ENCODE assay signal across 9 cellular contexts in the genomic region with DNA sequence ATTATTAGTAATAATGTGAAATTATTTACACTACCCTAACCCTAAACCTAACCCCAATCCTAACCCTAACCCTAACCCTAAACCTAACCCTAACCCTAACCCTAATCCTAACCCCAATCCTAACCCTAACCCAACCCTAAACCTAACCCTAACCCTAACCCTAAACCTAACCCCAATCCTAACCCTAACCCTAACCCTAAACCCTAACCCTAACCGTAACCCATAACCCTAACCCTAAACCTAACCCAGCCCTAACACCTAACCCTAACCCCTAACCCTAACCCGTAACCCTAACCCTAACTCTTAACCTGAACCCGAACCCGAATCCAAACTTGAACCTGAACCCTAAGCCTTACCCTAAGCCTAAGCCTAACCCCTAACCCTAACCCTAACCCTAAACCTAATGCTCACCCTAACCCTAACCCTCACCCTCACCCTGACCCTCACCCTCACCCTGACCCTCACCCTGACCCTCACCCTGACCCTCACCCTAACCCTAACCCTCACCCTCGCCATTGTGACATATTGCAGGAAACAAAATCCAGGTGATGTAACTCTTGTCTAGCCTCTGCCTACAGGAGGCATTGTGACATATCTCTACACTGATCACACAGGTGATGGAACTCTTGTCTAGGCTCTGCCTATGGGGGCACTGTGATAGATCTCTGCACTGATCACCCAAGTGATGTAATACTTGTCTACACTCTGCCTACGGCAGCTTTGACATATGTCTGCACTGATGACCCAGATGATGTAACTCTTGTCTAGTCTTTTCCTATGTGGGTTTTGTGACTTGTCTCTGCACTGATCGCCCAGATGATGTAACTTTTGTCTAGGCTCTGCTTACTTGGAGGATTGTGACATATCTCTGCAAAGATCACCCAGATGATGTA. TPM values are rescaled to one million over a fixed set of nuclear protein-coding genes. Genes with fewer than 3 reads are reported as not detected.
DNase-seq lines count a peak whose midpoint lies in the region; ATAC-seq, FAIRE-seq and TF ChIP-seq lines count a peak whose summit lies in the region.
"Not testable (repeated sequence)": the region's sequence is repeated elsewhere in the genome, so short reads cannot be mapped to it uniquely, and the experiment has no call there.
"Had no signal": no experiment of that assay in that cellular context is flagged by ENCODE, and none has a peak within 500 bp of the region (broad histone marks: within the 10 kb centered on the region; RNA-seq: fewer than 3 reads in every experiment).

No MANE protein-coding gene starts in this region.

- FAIRE-seq in GM12891 (lab: Jason Lieb, UNC) (peak; percentile 66), islet of Langerhans (lab: Jason Lieb, UNC) (peak; percentile 100)

- DNase-seq in AG10803 (ENCODE audit: low read depth) (peak; percentile 47), KBM-7 (peak; percentile 35), choroid plexus epithelial cell (ENCODE audit: low read depth) (peak; percentile 23), posterior vena cava (ENCODE audit: low spot score) (peak; percentile 41)
- DNase-seq in GM12891 (ENCODE audit: insufficient read length, low spot score); WTC11 (ENCODE audit: low spot score); activated naive CD8-positive, alpha-beta T cell treated with anti-CD3 and anti-CD28 coated beads, Interleukin-2, amount 10 ng/mL, durations not matched to agents 7 days and 5 days: not testable (repeated sequence)

- H3K4me3 ChIP-seq in AG10803 (ENCODE audit: low read length); choroid plexus epithelial cell (ENCODE audit: low read depth, low read length): not testable (repeated sequence)

- not testable (repeated sequence) for H3K4me3 Mint-ChIP-seq in WTC11; activated naive CD8-positive, alpha-beta T cell treated with anti-CD3 and anti-CD28 coated beads, Interleukin-2, amount 10 ng/mL, durations not matched to agents 7 days and 5 days

- CTCF ChIA-PET in WTC11 (lab: Charles Lee): not testable (repeated sequence)

- peaks cover 58% of the 10 kb centered on the region for H3K9me3 Mint-ChIP-seq in WTC11
- H3K9me3 Mint-ChIP-seq in activated naive CD8-positive, alpha-beta T cell treated with anti-CD3 and anti-CD28 coated beads, Interleukin-2, amount 10 ng/mL, durations not matched to agents 7 days and 5 days: peaks cover 21% of the 10 kb centered on the region

- H3K4me1 Mint-ChIP-seq in WTC11; activated naive CD8-positive, alpha-beta T cell treated with anti-CD3 and anti-CD28 coated beads, Interleukin-2, amount 10 ng/mL, durations not matched to agents 7 days and 5 days: not testable (repeated sequence)

- H3K27me3 Mint-ChIP-seq in WTC11 (ENCODE audit: low read depth): peaks cover 36% of the 10 kb centered on the region
- H3K27me3 Mint-ChIP-seq in activated naive CD8-positive, alpha-beta T cell treated with anti-CD3 and anti-CD28 coated beads, Interleukin-2, amount 10 ng/mL, durations not matched to agents 7 days and 5 days: peaks cover 12% of the 10 kb centered on the region

- ATAC-seq in WTC11: not testable (repeated sequence)
- ATAC-seq in activated naive CD8-positive, alpha-beta T cell treated with anti-CD3 and anti-CD28 coated beads, Interleukin-2, amount 10 ng/mL, durations not matched to agents 7 days and 5 days (ENCODE audit: low read depth): peak; percentile 43

- not testable (repeated sequence) for TF ChIP-seq POLR2A in GM12891 (IDR thresholded peaks at IDR 0.05; ENCODE audit: low read depth, low read length)

- TF ChIP-seq CTCF in AG10803 (conservative IDR thresholded peaks at IDR 0.05; ENCODE audit: low read length); WTC11 (IDR thresholded peaks at IDR 0.05); choroid plexus epithelial cell (conservative IDR thresholded peaks at IDR 0.05; ENCODE audit: low read depth, low read length): not testable (repeated sequence)

- not testable (repeated sequence) for H3K27ac Mint-ChIP-seq in WTC11; activated naive CD8-positive, alpha-beta T cell treated with anti-CD3 and anti-CD28 coated beads, Interleukin-2, amount 10 ng/mL, durations not matched to agents 7 days and 5 days

- H3K36me3 Mint-ChIP-seq in WTC11: peaks cover 50% of the 10 kb centered on the region
- not testable (repeated sequence) for H3K36me3 Mint-ChIP-seq in activated naive CD8-positive, alpha-beta T cell treated with anti-CD3 and anti-CD28 coated beads, Interleukin-2, amount 10 ng/mL, durations not matched to agents 7 days and 5 days

- intact Hi-C loops in posterior vena cava (cut with DNase I): not testable (repeated sequence)

- POLR2A ChIA-PET in WTC11 (lab: Charles Lee); activated naive CD8-positive, alpha-beta T cell treated with anti-CD3 and anti-CD28 coated beads, Interleukin-2, amount 10 ng/mL, durations not matched to agents 7 days and 5 days (lab: Charles Lee): not testable (repeated sequence)

- in situ Hi-C loops in KBM-7 (cut with MboI; ENCODE audit: low pct_unique_long_range_greater_than_20kb, low sequenced_read_pairs): not testable (repeated sequence)

TF ChIP-seq in WTC11, 78 proteins besides CTCF, POLR2A, EP300 and RAD21:
- TF ChIP-seq GABPB1 (CRISPR knock-in tag; IDR thresholded peaks at IDR 0.05): peak; percentile 70

RNA-seq across cellular contexts. Expression of gene USP14, which starts 53.0 kb away (rescaled TPM):
- 25.8 TPM for polyA plus RNA-seq in GM12891 (2012; ENCODE audit: low read depth, missing spikeins)
- total RNA-seq in WTC11 (2021) (70.4 to 72.4 TPM (median 71.3 TPM) in 3 replicates), posterior vena cava (10 to 100 TPM; 47.9 to 60.0 TPM)
- total RNA-seq in activated naive CD8-positive, alpha-beta T cell treated with anti-CD3 and anti-CD28 coated beads, Interleukin-2, amount 10 ng/mL, durations not matched to agents 7 days and 5 days: 10 to 100 TPM; 53.0 to 57.0 TPM

RNA-seq across cellular contexts. Expression of gene TUBB8B, which starts 56.0 kb away (rescaled TPM):
- polyA plus RNA-seq in GM12891 (2012; ENCODE audit: low read depth, missing spikeins): not detected
- total RNA-seq in WTC11 (2021) (0.94 to 1.6 TPM (median 1.2 TPM) in 3 replicates), posterior vena cava (not detected)
- total RNA-seq in activated naive CD8-positive, alpha-beta T cell treated with anti-CD3 and anti-CD28 coated beads, Interleukin-2, amount 10 ng/mL, durations not matched to agents 7 days and 5 days: not detected
- total RNA-seq: A172 had no signal
